17 cellular contexts compared by ENCODE assay signal in the genomic region with DNA sequence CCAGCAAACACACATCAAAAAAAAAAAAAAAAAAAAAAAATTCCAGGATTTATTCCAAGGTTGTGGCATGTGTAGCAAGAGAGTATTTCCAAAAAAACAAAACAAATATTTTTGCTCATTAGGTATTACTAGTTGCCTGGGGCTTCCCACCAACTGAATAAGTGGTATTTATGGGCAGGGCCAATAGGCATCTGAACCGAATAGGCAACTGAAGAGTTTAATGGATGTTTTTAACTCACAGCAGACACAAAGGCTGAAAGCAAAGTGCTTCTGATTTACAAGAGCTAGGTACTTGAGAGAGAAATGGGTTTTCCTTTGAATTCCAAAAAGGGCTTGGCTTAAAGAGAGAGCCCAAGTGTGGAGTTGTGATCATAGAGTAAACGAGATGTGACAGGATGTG. TPM values are rescaled to one million over a fixed set of nuclear protein-coding genes. Genes with fewer than 3 reads are reported as not detected.
DNase-seq lines count a peak whose midpoint lies in the region; ATAC-seq, FAIRE-seq and TF ChIP-seq lines count a peak whose summit lies in the region.
"Had no signal": no experiment of that assay in that cellular context is flagged by ENCODE, and none has a peak within 500 bp of the region (broad histone marks: within the 10 kb centered on the region; RNA-seq: fewer than 3 reads in every experiment).

No MANE protein-coding gene starts in this region.

- H3K4me1 ChIP-seq in CD8-positive, alpha-beta T cell (ENCODE audit: insufficient read depth, low read length): peaks cover 36% of the 10 kb centered on the region
- peaks cover 28% of the 10 kb centered on the region for H3K4me1 ChIP-seq in HUES6 (ENCODE audit: control insufficient read depth, insufficient read depth, low read length)
- peaks cover 15% of the 10 kb centered on the region for H3K4me1 ChIP-seq in RWPE2 (ENCODE audit: insufficient read depth, poor library complexity, severe bottlenecking)
- H3K4me1 ChIP-seq in uterus: no peaks in the 10 kb centered on the region

- H3K27me3 ChIP-seq in CD8-positive, alpha-beta T cell (ENCODE audit: insufficient read depth, low read length): no peaks in the 10 kb centered on the region
- H3K27me3 ChIP-seq in HUES6 (ENCODE audit: control insufficient read depth, insufficient read depth, low read length) (no peaks in the 10 kb centered on the region), RWPE2 (ENCODE audit: insufficient read depth, poor library complexity, severe bottlenecking) (no peaks in the 10 kb centered on the region), uterus (no peaks in the 10 kb centered on the region)
- H3K27me3 ChIP-seq: BLaER1 treated with 17β-estradiol and CSF1 and Interleukin-3, amounts not matched to agents 10 nM and 100 nM; gastroesophageal sphincter; right atrium auricular region; stomach had no signal

- no peak overlapping the region for H3K4me3 Mint-ChIP-seq in CD8-positive, alpha-beta T cell
- H3K4me3 Mint-ChIP-seq: HFFc6 had no signal

- POLR2A ChIA-PET in CD8-positive, alpha-beta T cell (lab: Charles Lee): no interaction called here

- FAIRE-seq in islet of Langerhans (lab: Jason Lieb, UNC): peak; percentile 24
- FAIRE-seq: TTC549 had no signal

- TF ChIP-seq CTCF in CD8-positive, alpha-beta T cell (IDR thresholded peaks at IDR 0.05): no peak
- TF ChIP-seq CTCF in RWPE2 (IDR thresholded peaks at IDR 0.05; ENCODE audit: poor library complexity, severe bottlenecking): no peak
- no peak for TF ChIP-seq CTCF in uterus (IDR thresholded peaks at IDR 0.05)

- CTCF ChIA-PET in CD8-positive, alpha-beta T cell (lab: Charles Lee): interaction anchor here (2.3 kb wide), 1 partner anchor 26 kb away, joined by 10 read pairs; no protein-coding TSS in a partner anchor

- H3K27me3 Mint-ChIP-seq in CD8-positive, alpha-beta T cell (ENCODE audit: low read depth): no peaks in the 10 kb centered on the region

- no peak for TF ChIP-seq POLR2A in uterus (IDR thresholded peaks at IDR 0.05)

- no peak for ATAC-seq in CD8-positive, alpha-beta T cell
- ATAC-seq in RWPE2 (ENCODE audit: low read depth): no peak
- ATAC-seq in GM19395 (IDR thresholded peaks at IDR 0.05; ENCODE audit: unreplicated experiment): no peak
- ATAC-seq: gastroesophageal sphincter had no signal

- no peak overlapping the region for H3K4me3 ChIP-seq in CD8-positive, alpha-beta T cell (ENCODE audit: low read depth, low read length)
- H3K4me3 ChIP-seq in HUES6 (ENCODE audit: low read depth, low read length): no peak overlapping the region
- no peak overlapping the region for H3K4me3 ChIP-seq in RWPE2 (ENCODE audit: severe bottlenecking)
- no peak overlapping the region for H3K4me3 ChIP-seq in uterus
- H3K4me3 ChIP-seq: BLaER1 treated with 17β-estradiol and CSF1 and Interleukin-3, amounts not matched to agents 10 nM and 100 nM; gastroesophageal sphincter; right atrium auricular region; stomach had no signal

- intact Hi-C loops in CD8-positive, alpha-beta T cell (cut with DNase I, micrococcal nuclease): no loop called here
- intact Hi-C loops in uterus (cut with DNase I; ENCODE audit: low total_unique reads): no loop called here

- H3K9me3 Mint-ChIP-seq in CD8-positive, alpha-beta T cell: no peaks in the 10 kb centered on the region
- H3K9me3 Mint-ChIP-seq: HFFc6 had no signal

- no peaks in the 10 kb centered on the region for H3K9me3 ChIP-seq in CD8-positive, alpha-beta T cell (ENCODE audit: low read length)
- H3K9me3 ChIP-seq in HUES6 (ENCODE audit: control insufficient read depth, insufficient read depth, low read depth, low read length): no peaks in the 10 kb centered on the region
- H3K9me3 ChIP-seq in RWPE2 (ENCODE audit: severe bottlenecking): no peaks in the 10 kb centered on the region
- H3K9me3 ChIP-seq in uterus: no peaks in the 10 kb centered on the region
- H3K9me3 ChIP-seq: BLaER1 treated with 17β-estradiol and CSF1 and Interleukin-3, amounts not matched to agents 10 nM and 100 nM; gastroesophageal sphincter; right atrium auricular region; stomach had no signal

- no peak overlapping the region for H3K27ac ChIP-seq in CD8-positive, alpha-beta T cell (ENCODE audit: low read depth, low read length)
- H3K27ac ChIP-seq in HUES6 (ENCODE audit: low read depth, low read length): peak overlapping the region; percentile 52; the same call in 1 of the 2 replicates
- H3K27ac ChIP-seq in RWPE2 (ENCODE audit: poor library complexity, severe bottlenecking): peak overlapping the region; percentile 77
- H3K27ac ChIP-seq in uterus: no peak overlapping the region
- H3K27ac ChIP-seq: BLaER1 treated with 17β-estradiol and CSF1 and Interleukin-3, amounts not matched to agents 10 nM and 100 nM; gastroesophageal sphincter; right atrium auricular region; RWPE1; stomach had no signal

- peaks cover 6% of the 10 kb centered on the region for H3K36me3 ChIP-seq in CD8-positive, alpha-beta T cell (ENCODE audit: insufficient read depth, low read length)
- H3K36me3 ChIP-seq in HUES6 (ENCODE audit: control insufficient read depth, insufficient read depth, low read length): no peaks in the 10 kb centered on the region
- H3K36me3 ChIP-seq in RWPE2 (ENCODE audit: low read depth): no peaks in the 10 kb centered on the region
- no peaks in the 10 kb centered on the region for H3K36me3 ChIP-seq in uterus
- H3K36me3 ChIP-seq: BLaER1 treated with 17β-estradiol and CSF1 and Interleukin-3, amounts not matched to agents 10 nM and 100 nM; right atrium auricular region had no signal

- peak overlapping the region; percentile 19 for H3K9ac ChIP-seq in HUES6 (ENCODE audit: low read length)
- H3K9ac ChIP-seq: BLaER1 treated with 17β-estradiol and CSF1 and Interleukin-3, amounts not matched to agents 10 nM and 100 nM had no signal

- H3K36me3 Mint-ChIP-seq in CD8-positive, alpha-beta T cell: peaks cover 67% of the 10 kb centered on the region

- no peak for DNase-seq in CD8-positive, alpha-beta T cell
- DNase-seq in RWPE2 (ENCODE audit: low spot score): no peak
- DNase-seq in stimulated activated CD4-positive, alpha-beta T cell treated with anti-CD3 and anti-CD28 coated beads, Interleukin-2, amount 100 ng/mL, for 48 hours: no peak
- no peak for DNase-seq in uterus
- DNase-seq: HFFc6; NCI-H524; stimulated activated CD4-positive, alpha-beta T cell treated with anti-CD3 and anti-CD28 coated beads, Interleukin-4, amount 100 ng/mL, for 4 hours; stomach had no signal

- peaks cover 67% of the 10 kb centered on the region for H3K4me1 Mint-ChIP-seq in CD8-positive, alpha-beta T cell (ENCODE audit: low read depth)

- peak overlapping the region; percentile 53 for H3K27ac Mint-ChIP-seq in CD8-positive, alpha-beta T cell
- H3K27ac Mint-ChIP-seq: HFFc6 had no signal

RNA-seq across cellular contexts. Expression of gene EIF4E3, which starts 21.4 kb away (rescaled TPM):
- 10 to 100 TPM; 33.0 to 34.5 TPM for total RNA-seq in CD8-positive, alpha-beta T cell
- 10 to 100 TPM; 12.4 to 52.2 (median 23.0) TPM for total RNA-seq in uterus

RNA-seq across cellular contexts. Expression of gene GPR27, which starts 49.9 kb away (rescaled TPM):
- total RNA-seq in CD8-positive, alpha-beta T cell: under 1 TPM; 0.28 to 0.30 TPM
- 1 to 10 TPM in 3 of 4 donors, under 1 TPM in 1; under 0.01 to 9.7 (median 4.4) TPM for total RNA-seq in uterus
- total RNA-seq: HFFc6, LHCN-M2 had no signal

Comparison
In these comparisons a context has a peak if more than half of its experiments do, and no peak if none do; other contexts are left out.
1. H3K27ac ChIP-seq: peak in HUES6 (single experiment) and RWPE2 (single experiment); none in CD8-positive, alpha-beta T cell (single experiment) and uterus (0 of 2).